ENCODE assay signal across 11 cellular contexts in the genomic region with DNA sequence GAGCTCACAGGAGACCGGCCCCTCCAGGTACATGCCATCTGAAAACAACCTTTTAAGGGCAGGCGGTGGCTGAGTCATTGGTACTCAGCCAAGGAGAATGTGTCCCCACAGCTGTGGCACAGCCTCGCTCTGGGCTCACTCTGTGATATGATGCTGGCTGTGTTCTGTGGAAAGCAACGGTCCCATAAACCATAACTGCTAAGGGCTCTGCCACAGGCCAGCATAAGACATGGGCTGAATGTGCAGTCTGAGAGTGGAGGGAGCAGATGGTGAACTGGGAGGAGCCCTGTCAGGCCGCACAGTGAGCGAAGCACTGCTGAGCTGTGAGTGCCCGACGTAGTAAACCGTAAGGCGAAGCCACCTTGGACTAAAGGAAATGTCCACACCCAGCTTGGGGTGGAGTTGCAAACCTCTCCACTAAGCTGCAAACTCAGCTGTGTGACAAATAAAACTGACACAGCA.
DNase-seq lines count a peak whose midpoint lies in the region; ATAC-seq and TF ChIP-seq lines count a peak whose summit lies in the region.
"Had no signal": no experiment of that assay in that cellular context is flagged by ENCODE, and none has a peak within 500 bp of the region (broad histone marks: within the 10 kb centered on the region; RNA-seq: fewer than 3 reads in every experiment).

No MANE protein-coding gene starts in this region.

- H2AFZ ChIP-seq in mammary epithelial cell (ENCODE audit: low read depth, low read length) = no peak overlapping the region

- H3K27ac ChIP-seq in mammary epithelial cell (ENCODE audit: insufficient read depth, low read depth, low read length) = no peak overlapping the region
- H3K27ac ChIP-seq: Peyer's patch had no signal

- H3K79me2 ChIP-seq in mammary epithelial cell (ENCODE audit: insufficient read depth, low read length) = no peaks in the 10 kb centered on the region

- dilution Hi-C loops in mammary epithelial cell (cut with HindIII; ENCODE audit: low sequenced_read_pairs) = no loop called here

- ATAC-seq in natural killer cell (peak; percentile 82 to 93 (median 89)), GM18870 (IDR thresholded peaks at IDR 0.05; ENCODE audit: unreplicated experiment) (no peak), GM21447 (IDR thresholded peaks at IDR 0.05; ENCODE audit: unreplicated experiment) (no peak)
- ATAC-seq in activated naive CD8-positive, alpha-beta T cell treated with anti-CD3 and anti-CD28 coated beads, Interleukin-2, amount 50 U/mL, for 24 hours = no peak

- H3K4me3 Mint-ChIP-seq in natural killer cell = peak overlapping the region; percentile 78
- no peak overlapping the region for H3K4me3 Mint-ChIP-seq in activated naive CD8-positive, alpha-beta T cell treated with anti-CD3 and anti-CD28 coated beads, Interleukin-2, amount 50 U/mL, for 24 hours

- H3K36me3 ChIP-seq in mammary epithelial cell (ENCODE audit: insufficient read depth, low read length) = no peaks in the 10 kb centered on the region
- H3K36me3 ChIP-seq: Peyer's patch had no signal

- no TSS peak for BruUV-seq in mammary epithelial cell (replicated peaks; lab: Mats Ljungman, UMichigan)

- no peaks in the 10 kb centered on the region for H3K4me1 ChIP-seq in mammary epithelial cell (ENCODE audit: insufficient read depth, low read length)
- H3K4me1 ChIP-seq: Peyer's patch had no signal

- peaks cover 67% of the 10 kb centered on the region in 2 donors for H3K4me1 Mint-ChIP-seq in natural killer cell
- H3K4me1 Mint-ChIP-seq in activated naive CD8-positive, alpha-beta T cell treated with anti-CD3 and anti-CD28 coated beads, Interleukin-2, amount 50 U/mL, for 24 hours = no peaks in the 10 kb centered on the region

- no peak overlapping the region for H3K9ac ChIP-seq in mammary epithelial cell (ENCODE audit: insufficient read depth, low read length)

- no peak for TF ChIP-seq CTCF in mammary epithelial cell (conservative IDR thresholded peaks at IDR 0.05 in 1 of 2, IDR thresholded peaks at IDR 0.05 in 1 of 2; ENCODE audit: extremely low read depth in 1 of 2, insufficient read depth in 1 of 2, low read depth in 1 of 2, low read length in 2 of 2)
- TF ChIP-seq CTCF in natural killer cell (IDR thresholded peaks at IDR 0.05) = no peak

- peaks cover 10% of the 10 kb centered on the region for H3K9me3 ChIP-seq in mammary epithelial cell (replicated peaks; ENCODE audit: insufficient read depth, low read length)
- H3K9me3 ChIP-seq: Peyer's patch had no signal

- H3K27me3 Mint-ChIP-seq in natural killer cell (ENCODE audit: low read depth in 2 of 2) = peaks cover 0 to 3% of the 10 kb centered on the region in 2 donors
- peaks cover 4% of the 10 kb centered on the region for H3K27me3 Mint-ChIP-seq in activated naive CD8-positive, alpha-beta T cell treated with anti-CD3 and anti-CD28 coated beads, Interleukin-2, amount 50 U/mL, for 24 hours

- no peak overlapping the region for H3K4me2 ChIP-seq in mammary epithelial cell (ENCODE audit: insufficient read depth, low read depth, low read length)
- H3K4me2 ChIP-seq: smooth muscle cell had no signal

- H3K36me3 Mint-ChIP-seq in natural killer cell = no peaks in the 10 kb centered on the region
- H3K36me3 Mint-ChIP-seq in activated naive CD8-positive, alpha-beta T cell treated with anti-CD3 and anti-CD28 coated beads, Interleukin-2, amount 50 U/mL, for 24 hours (ENCODE audit: low read depth) = no peaks in the 10 kb centered on the region

- peaks cover 2% of the 10 kb centered on the region for H3K27me3 ChIP-seq in mammary epithelial cell (ENCODE audit: insufficient read depth, low read length)
- H3K27me3 ChIP-seq: Peyer's patch had no signal

- no peaks in the 10 kb centered on the region for H3K9me3 Mint-ChIP-seq in natural killer cell
- no peaks in the 10 kb centered on the region for H3K9me3 Mint-ChIP-seq in activated naive CD8-positive, alpha-beta T cell treated with anti-CD3 and anti-CD28 coated beads, Interleukin-2, amount 50 U/mL, for 24 hours

- in situ Hi-C loops in mammary epithelial cell (cut with MboI; ENCODE audit: low sequenced_read_pairs in 2 of 2) = loop anchor here in 1 of 2 donors (25.0 kb wide), 1 partner anchor 966 kb away; no protein-coding TSS in a partner anchor

- CTCF ChIA-PET in mammary epithelial cell (lab: Charles Lee; ENCODE audit: low non-redundant PET) = no interaction called here

- no peak overlapping the region for H3K4me3 ChIP-seq in mammary epithelial cell (replicated peaks in 1 of 3; ENCODE audit: insufficient read depth in 1 of 3, low read depth in 2 of 3, low read length in 3 of 3)
- H3K4me3 ChIP-seq: Peyer's patch, smooth muscle cell had no signal

- 40% methylated on average over 6 of the region's 10 CpGs for WGBS in mammary epithelial cell (ENCODE audit: low coverage, missing lambda C conversion rate)

- intact Hi-C loops in mammary epithelial cell (cut with micrococcal nuclease) = no loop called here
- intact Hi-C loops in natural killer cell (cut with micrococcal nuclease) = loop anchor here (10.0 kb wide), 1 partner anchor 827 kb away; a partner anchor contains a TSS

- peak overlapping the region; percentile 92 to 94 for H3K27ac Mint-ChIP-seq in natural killer cell
- no peak overlapping the region for H3K27ac Mint-ChIP-seq in activated naive CD8-positive, alpha-beta T cell treated with anti-CD3 and anti-CD28 coated beads, Interleukin-2, amount 50 U/mL, for 24 hours

- peak; percentile 95 for DNase-seq in DMS53 (lab: John Stamatoyannopoulos, UW)
- peak; percentile 47 for DNase-seq in NCI-H1105 (lab: John Stamatoyannopoulos, UW)
- DNase-seq in mammary epithelial cell = peak; percentile 47
- peak; percentile 53 for DNase-seq in natural killer cell
- no peak for DNase-seq in NAMALWA (ENCODE audit: low spot score)
- DNase-seq in activated naive CD8-positive, alpha-beta T cell treated with anti-CD3 and anti-CD28 coated beads, Interleukin-2, amount 50 U/mL, for 24 hours = no peak
- DNase-seq: activated CD4-positive, alpha-beta T cell treated with anti-CD3 and anti-CD28 coated beads, Interleukin-2, amount 50 U/mL, for 4 hours had no signal

- no peaks in the 10 kb centered on the region for H4K20me1 ChIP-seq in mammary epithelial cell (ENCODE audit: insufficient read depth, low read length)

Comparison
In these comparisons a context has a peak if more than half of its experiments do, and no peak if none do; other contexts are left out.
1. DNase-seq: peak in DMS53 (single experiment), NCI-H1105 (single experiment), mammary epithelial cell (single experiment) and natural killer cell (single experiment); none in NAMALWA (single experiment) and activated naive CD8-positive, alpha-beta T cell treated with anti-CD3 and anti-CD28 coated beads, Interleukin-2, amount 50 U/mL, for 24 hours (single experiment).
2. ATAC-seq: peak in natural killer cell (3 of 3); none in GM18870 (single experiment), activated naive CD8-positive, alpha-beta T cell treated with anti-CD3 and anti-CD28 coated beads, Interleukin-2, amount 50 U/mL, for 24 hours (single experiment) and GM21447 (single experiment).